ENCODE assay signal across 1 cellular context in the genomic region with DNA sequence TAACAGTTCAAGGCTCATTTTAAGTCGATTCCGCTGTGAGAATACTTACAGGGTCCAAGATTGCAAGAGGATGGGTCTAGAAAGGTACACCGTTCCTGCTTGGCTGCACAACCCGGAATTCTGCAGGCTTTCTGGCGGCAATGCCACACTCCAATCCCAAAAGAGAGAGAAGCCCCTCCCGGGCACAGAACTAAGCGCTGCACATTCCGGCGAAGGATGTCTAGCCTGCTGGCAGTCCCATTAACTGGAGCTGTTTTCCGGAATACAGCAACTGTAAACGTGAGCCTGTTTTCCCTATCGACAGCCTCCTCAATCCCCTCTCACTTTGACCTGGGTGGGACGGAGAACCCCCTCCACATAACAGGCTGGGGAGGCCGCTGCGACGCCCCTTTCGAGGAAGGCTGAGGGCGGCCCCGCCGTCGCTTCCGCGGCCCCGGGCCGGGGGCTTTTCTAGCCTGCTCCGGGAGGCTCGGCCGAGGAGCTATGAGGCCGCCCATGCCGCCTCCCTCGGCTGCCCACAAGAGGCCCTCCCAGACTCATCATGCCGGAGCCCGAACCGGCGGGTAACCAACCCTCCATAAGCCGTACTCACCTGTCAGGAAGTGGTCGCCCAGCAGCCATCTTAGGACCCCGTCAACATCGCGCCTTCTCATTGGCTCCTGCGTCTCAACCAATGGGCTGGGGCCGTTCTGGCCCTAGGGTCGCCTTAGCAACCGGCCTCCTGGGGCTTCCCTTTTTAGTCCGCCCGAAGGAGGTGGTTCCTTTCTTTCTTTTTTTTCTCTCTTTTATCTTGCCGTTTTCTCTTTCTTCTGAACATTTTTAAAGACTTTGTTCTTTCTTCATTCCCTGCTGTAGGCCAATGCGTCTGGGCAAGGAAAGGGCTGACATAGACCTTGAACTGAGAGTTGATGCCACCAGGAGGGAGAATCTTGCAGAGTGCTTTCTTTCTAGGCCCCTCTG.
TF ChIP-seq lines count a peak whose summit lies in the region.

A gene (minus strand): TSS at position 647 of the 960 bp plus-strand sequence. CDS start 5,909 bp downstream, outside the sequence.

TF ChIP-seq in HepG2, 621 proteins besides CTCF, POLR2A, EP300 and RAD21 (continued from another document and continues in another):
- TF ChIP-seq CBX2 (IDR thresholded peaks at IDR 0.05; ENCODE audit: low read depth, low read length) (no peak), CBX2 (CRISPR knock-in tag; IDR thresholded peaks at IDR 0.05; ENCODE audit: low read depth) (no peak), EZH2 (conservative IDR thresholded peaks at IDR 0.05; ENCODE audit: low read depth, low read length) (no peak), ZNF260 (CRISPR knock-in tag; IDR thresholded peaks at IDR 0.05; ENCODE audit: borderline replicate concordance, low read depth) (no peak), ZZZ3 (CRISPR knock-in tag; IDR thresholded peaks at IDR 0.05; ENCODE audit: borderline replicate concordance) (no peak), TBL1XR1 (IDR thresholded peaks at IDR 0.05; ENCODE audit: borderline replicate concordance, low read length, partially characterized antibody) (no peak), ZNF768 (CRISPR knock-in tag; IDR thresholded peaks at IDR 0.05) (0 out of 2 replicates have a peak, but pooled peaks have one; percentile 22), ZNF589 (CRISPR knock-in tag; conservative IDR thresholded peaks at IDR 0.05) (no peak), ZNF3 (CRISPR knock-in tag; IDR thresholded peaks at IDR 0.05) (no peak), ZBTB8A (CRISPR knock-in tag; IDR thresholded peaks at IDR 0.05; ENCODE audit: borderline replicate concordance, low read depth) (no peak), GATA4 (IDR thresholded peaks at IDR 0.05; ENCODE audit: borderline replicate concordance, low read depth) (no peak), ZNF614 (CRISPR knock-in tag; IDR thresholded peaks at IDR 0.05; ENCODE audit: borderline replicate concordance) (no peak), HES4 (CRISPR knock-in tag; IDR thresholded peaks at IDR 0.05; ENCODE audit: borderline replicate concordance) (no peak), ZNF570 (CRISPR knock-in tag; IDR thresholded peaks at IDR 0.05; ENCODE audit: borderline replicate concordance) (no peak), U2AF2 (IDR thresholded peaks at IDR 0.05; ENCODE audit: low read depth, low read length) (peak; percentile 90; the same call in 1 of the 2 replicates), ZNF501 (CRISPR knock-in tag; IDR thresholded peaks at IDR 0.05) (peak; percentile 96), MIER3 (CRISPR knock-in tag; IDR thresholded peaks at IDR 0.05; ENCODE audit: borderline replicate concordance) (no peak)
- TF ChIP-seq, protein P1, sequence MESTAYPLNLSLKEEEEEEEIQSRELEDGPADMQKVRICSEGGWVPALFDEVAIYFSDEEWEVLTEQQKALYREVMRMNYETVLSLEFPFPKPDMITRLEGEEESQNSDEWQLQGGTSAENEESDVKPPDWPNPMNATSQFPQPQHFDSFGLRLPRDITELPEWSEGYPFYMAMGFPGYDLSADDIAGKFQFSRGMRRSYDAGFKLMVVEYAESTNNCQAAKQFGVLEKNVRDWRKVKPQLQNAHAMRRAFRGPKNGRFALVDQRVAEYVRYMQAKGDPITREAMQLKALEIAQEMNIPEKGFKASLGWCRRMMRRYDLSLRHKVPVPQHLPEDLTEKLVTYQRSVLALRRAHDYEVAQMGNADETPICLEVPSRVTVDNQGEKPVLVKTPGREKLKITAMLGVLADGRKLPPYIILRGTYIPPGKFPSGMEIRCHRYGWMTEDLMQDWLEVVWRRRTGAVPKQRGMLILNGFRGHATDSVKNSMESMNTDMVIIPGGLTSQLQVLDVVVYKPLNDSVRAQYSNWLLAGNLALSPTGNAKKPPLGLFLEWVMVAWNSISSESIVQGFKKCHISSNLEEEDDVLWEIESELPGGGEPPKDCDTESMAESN (CRISPR knock-in tag; conservative IDR thresholded peaks at IDR 0.05): 0 out of 2 replicates have a peak, but pooled peaks have one; percentile 12
- TF ChIP-seq, protein P2, sequence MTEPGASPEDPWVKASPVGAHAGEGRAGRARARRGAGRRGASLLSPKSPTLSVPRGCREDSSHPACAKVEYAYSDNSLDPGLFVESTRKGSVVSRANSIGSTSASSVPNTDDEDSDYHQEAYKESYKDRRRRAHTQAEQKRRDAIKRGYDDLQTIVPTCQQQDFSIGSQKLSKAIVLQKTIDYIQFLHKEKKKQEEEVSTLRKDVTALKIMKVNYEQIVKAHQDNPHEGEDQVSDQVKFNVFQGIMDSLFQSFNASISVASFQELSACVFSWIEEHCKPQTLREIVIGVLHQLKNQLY (CRISPR knock-in tag; IDR thresholded peaks at IDR 0.05): no peak
- TF ChIP-seq, protein P3, sequence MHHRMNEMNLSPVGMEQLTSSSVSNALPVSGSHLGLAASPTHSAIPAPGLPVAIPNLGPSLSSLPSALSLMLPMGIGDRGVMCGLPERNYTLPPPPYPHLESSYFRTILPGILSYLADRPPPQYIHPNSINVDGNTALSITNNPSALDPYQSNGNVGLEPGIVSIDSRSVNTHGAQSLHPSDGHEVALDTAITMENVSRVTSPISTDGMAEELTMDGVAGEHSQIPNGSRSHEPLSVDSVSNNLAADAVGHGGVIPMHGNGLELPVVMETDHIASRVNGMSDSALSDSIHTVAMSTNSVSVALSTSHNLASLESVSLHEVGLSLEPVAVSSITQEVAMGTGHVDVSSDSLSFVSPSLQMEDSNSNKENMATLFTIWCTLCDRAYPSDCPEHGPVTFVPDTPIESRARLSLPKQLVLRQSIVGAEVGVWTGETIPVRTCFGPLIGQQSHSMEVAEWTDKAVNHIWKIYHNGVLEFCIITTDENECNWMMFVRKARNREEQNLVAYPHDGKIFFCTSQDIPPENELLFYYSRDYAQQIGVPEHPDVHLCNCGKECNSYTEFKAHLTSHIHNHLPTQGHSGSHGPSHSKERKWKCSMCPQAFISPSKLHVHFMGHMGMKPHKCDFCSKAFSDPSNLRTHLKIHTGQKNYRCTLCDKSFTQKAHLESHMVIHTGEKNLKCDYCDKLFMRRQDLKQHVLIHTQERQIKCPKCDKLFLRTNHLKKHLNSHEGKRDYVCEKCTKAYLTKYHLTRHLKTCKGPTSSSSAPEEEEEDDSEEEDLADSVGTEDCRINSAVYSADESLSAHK (CRISPR knock-in tag; IDR thresholded peaks at IDR 0.05; ENCODE audit: borderline replicate concordance): no peak
- TF ChIP-seq, protein P4, sequence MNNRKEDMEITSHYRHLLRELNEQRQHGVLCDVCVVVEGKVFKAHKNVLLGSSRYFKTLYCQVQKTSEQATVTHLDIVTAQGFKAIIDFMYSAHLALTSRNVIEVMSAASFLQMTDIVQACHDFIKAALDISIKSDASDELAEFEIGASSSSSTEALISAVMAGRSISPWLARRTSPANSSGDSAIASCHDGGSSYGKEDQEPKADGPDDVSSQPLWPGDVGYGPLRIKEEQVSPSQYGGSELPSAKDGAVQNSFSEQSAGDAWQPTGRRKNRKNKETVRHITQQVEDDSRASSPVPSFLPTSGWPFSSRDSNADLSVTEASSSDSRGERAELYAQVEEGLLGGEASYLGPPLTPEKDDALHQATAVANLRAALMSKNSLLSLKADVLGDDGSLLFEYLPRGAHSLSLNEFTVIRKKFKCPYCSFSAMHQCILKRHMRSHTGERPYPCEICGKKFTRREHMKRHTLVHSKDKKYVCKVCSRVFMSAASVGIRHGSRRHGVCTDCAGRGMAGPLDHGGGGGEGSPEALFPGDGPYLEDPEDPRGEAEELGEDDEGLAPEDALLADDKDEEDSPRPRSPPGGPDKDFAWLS (CRISPR knock-in tag; IDR thresholded peaks at IDR 0.05; ENCODE audit: borderline replicate concordance): no peak
- TF ChIP-seq, protein P5, sequence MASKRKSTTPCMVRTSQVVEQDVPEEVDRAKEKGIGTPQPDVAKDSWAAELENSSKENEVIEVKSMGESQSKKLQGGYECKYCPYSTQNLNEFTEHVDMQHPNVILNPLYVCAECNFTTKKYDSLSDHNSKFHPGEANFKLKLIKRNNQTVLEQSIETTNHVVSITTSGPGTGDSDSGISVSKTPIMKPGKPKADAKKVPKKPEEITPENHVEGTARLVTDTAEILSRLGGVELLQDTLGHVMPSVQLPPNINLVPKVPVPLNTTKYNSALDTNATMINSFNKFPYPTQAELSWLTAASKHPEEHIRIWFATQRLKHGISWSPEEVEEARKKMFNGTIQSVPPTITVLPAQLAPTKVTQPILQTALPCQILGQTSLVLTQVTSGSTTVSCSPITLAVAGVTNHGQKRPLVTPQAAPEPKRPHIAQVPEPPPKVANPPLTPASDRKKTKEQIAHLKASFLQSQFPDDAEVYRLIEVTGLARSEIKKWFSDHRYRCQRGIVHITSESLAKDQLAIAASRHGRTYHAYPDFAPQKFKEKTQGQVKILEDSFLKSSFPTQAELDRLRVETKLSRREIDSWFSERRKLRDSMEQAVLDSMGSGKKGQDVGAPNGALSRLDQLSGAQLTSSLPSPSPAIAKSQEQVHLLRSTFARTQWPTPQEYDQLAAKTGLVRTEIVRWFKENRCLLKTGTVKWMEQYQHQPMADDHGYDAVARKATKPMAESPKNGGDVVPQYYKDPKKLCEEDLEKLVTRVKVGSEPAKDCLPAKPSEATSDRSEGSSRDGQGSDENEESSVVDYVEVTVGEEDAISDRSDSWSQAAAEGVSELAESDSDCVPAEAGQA (IDR thresholded peaks at IDR 0.05; ENCODE audit: low read depth): peak; percentile 57; the same call in 1 of the 2 replicates
- TF ChIP-seq, protein P5 (CRISPR knock-in tag; IDR thresholded peaks at IDR 0.05; ENCODE audit: borderline replicate concordance): no peak
- TF ChIP-seq, protein P6, sequence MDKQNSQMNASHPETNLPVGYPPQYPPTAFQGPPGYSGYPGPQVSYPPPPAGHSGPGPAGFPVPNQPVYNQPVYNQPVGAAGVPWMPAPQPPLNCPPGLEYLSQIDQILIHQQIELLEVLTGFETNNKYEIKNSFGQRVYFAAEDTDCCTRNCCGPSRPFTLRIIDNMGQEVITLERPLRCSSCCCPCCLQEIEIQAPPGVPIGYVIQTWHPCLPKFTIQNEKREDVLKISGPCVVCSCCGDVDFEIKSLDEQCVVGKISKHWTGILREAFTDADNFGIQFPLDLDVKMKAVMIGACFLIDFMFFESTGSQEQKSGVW (CRISPR knock-in tag; IDR thresholded peaks at IDR 0.05; ENCODE audit: borderline replicate concordance): no peak
- TF ChIP-seq, protein P7, sequence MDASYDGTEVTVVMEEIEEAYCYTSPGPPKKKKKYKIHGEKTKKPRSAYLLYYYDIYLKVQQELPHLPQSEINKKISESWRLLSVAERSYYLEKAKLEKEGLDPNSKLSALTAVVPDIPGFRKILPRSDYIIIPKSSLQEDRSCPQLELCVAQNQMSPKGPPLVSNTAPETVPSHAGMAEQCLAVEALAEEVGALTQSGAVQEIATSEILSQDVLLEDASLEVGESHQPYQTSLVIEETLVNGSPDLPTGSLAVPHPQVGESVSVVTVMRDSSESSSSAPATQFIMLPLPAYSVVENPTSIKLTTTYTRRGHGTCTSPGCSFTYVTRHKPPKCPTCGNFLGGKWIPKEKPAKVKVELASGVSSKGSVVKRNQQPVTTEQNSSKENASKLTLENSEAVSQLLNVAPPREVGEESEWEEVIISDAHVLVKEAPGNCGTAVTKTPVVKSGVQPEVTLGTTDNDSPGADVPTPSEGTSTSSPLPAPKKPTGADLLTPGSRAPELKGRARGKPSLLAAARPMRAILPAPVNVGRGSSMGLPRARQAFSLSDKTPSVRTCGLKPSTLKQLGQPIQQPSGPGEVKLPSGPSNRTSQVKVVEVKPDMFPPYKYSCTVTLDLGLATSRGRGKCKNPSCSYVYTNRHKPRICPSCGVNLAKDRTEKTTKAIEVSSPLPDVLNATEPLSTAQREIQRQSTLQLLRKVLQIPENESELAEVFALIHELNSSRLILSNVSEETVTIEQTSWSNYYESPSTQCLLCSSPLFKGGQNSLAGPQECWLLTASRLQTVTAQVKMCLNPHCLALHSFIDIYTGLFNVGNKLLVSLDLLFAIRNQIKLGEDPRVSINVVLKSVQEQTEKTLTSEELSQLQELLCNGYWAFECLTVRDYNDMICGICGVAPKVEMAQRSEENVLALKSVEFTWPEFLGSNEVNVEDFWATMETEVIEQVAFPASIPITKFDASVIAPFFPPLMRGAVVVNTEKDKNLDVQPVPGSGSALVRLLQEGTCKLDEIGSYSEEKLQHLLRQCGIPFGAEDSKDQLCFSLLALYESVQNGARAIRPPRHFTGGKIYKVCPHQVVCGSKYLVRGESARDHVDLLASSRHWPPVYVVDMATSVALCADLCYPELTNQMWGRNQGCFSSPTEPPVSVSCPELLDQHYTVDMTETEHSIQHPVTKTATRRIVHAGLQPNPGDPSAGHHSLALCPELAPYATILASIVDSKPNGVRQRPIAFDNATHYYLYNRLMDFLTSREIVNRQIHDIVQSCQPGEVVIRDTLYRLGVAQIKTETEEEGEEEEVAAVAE (CRISPR knock-in tag; IDR thresholded peaks at IDR 0.05; ENCODE audit: borderline replicate concordance): peak; percentile 100
- TF ChIP-seq, protein P8, sequence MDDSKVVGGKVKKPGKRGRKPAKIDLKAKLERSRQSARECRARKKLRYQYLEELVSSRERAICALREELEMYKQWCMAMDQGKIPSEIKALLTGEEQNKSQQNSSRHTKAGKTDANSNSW (CRISPR knock-in tag; IDR thresholded peaks at IDR 0.05; ENCODE audit: borderline replicate concordance): 0 out of 2 replicates have a peak, but pooled peaks have one; percentile 20
- TF ChIP-seq, protein P9, sequence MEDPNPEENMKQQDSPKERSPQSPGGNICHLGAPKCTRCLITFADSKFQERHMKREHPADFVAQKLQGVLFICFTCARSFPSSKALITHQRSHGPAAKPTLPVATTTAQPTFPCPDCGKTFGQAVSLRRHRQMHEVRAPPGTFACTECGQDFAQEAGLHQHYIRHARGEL (CRISPR knock-in tag; IDR thresholded peaks at IDR 0.05): no peak
